In the genomic region with DNA sequence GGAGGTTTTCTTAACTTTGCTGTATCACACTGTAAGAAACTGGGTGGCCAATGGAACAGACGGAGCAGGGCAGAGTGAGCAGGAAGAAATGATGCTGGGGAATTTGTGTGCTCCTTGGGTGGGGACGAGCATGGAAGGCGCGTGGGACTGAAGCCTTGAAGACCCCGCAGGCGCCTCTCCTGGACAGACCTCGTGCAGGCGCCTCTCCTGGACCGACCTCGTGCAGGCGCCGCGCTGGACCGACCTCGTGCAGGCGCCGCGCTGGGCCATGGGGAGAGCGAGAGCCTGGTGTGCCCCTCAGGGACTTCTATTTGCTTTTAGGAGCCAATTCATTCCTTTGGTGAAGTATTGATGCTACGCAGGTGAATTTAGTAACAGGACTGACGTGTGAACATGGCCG, we compare ENCODE assay signal across 26 cellular contexts. TPM values are rescaled to one million over a fixed set of nuclear protein-coding genes. Genes with fewer than 3 reads are reported as not detected.
"Had no signal": no experiment of that assay in that cellular context is flagged by ENCODE, and none has a peak within 500 bp of the region (broad histone marks: within the 10 kb centered on the region; RNA-seq: fewer than 3 reads in every experiment).

No MANE protein-coding gene starts in this region.

- DNase-seq: hippocampal formation; left ventricle myocardium inferior; mesendoderm; naive B cell; occipital lobe; sigmoid colon; small intestine; spleen; stimulated activated CD4-positive, alpha-beta T cell treated with anti-CD3 and anti-CD28 coated beads, Interleukin-4, amount 100 ng/mL, for 24 hours; stimulated activated naive CD4-positive, alpha-beta T cell; stomach; testis; tibial artery; trophoblast cell had no signal

- H3K4me3 ChIP-seq: left ventricle myocardium inferior, lung, right atrium auricular region, sigmoid colon, spleen, stomach, testis, tibial artery, vagina had no signal

- H3K9me3 ChIP-seq: left ventricle myocardium inferior, neutrophil, right atrium auricular region, sigmoid colon, spleen, testis, tibial artery, vagina had no signal

- H3K4me1 ChIP-seq: left ventricle myocardium inferior, parathyroid adenoma, right atrium auricular region, sigmoid colon, stomach, tibial artery, vagina had no signal

- FAIRE-seq: keratinocyte, small intestine had no signal

- H3K27ac ChIP-seq: left ventricle myocardium inferior, neutrophil, parathyroid adenoma, right atrium auricular region, sigmoid colon, spleen, stomach, testis, tibial artery, vagina had no signal

- H2AFZ ChIP-seq: parathyroid adenoma had no signal

- H3K27me3 ChIP-seq: neutrophil, right atrium auricular region, sigmoid colon, testis, tibial artery, vagina had no signal

- H3K36me3 ChIP-seq: neutrophil, right atrium auricular region, sigmoid colon, stomach, tibial artery, vagina had no signal

- H3K9ac ChIP-seq: parathyroid adenoma had no signal

RNA-seq across cellular contexts. Expression of a gene that starts 8.9 kb away (rescaled TPM):
- total RNA-seq: mesothelial cell of epicardium, neural crest cell, occipital lobe, osteocyte, progenitor cell of endocrine pancreas, pulmonary artery endothelial cell, renal cortical epithelial cell had no signal
